In the genomic region with DNA sequence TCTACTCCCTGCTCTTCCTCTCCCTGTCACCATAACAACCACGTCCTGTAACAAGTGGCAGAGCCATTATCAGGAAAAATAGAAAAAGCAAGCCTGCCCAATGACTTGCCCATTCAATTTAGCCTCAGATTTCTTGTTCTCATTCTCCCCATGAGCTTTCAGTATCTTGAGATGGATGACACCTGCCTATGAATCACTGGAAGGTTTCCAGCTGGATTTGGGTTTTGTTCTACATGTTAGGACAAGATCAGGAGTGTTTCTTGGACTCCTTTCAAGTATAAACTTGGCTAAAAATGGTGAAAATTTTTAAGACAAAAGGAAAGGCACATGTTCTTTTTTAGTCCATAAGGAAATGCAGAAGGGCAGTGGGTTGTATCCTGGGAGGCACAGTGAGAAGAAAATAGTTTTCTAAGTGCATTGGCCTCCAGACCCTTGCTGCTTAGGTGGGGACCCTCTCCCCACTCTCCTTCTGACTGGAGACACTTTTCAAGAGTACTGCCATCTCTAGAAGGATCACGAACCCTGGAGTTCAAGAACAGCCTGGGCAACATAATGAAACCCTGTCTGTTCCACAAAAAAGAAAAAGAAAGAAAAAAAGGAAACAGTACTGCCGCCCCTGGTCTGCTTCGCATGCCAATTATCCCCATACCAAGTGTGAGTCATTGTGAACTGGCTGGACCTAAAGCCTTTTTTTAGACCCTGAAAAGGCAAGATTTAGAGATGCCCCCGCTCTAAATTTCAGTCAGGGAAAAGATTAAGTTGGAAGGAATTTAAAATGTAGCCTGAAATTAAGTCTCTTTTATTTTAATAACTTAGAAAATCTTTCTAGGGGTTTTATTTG, we compare ENCODE assay signal across 13 cellular contexts. TPM values are rescaled to one million over a fixed set of nuclear protein-coding genes. Genes with fewer than 3 reads are reported as not detected.
DNase-seq lines count a peak whose midpoint lies in the region; ATAC-seq and TF ChIP-seq lines count a peak whose summit lies in the region.
"Had no signal": no experiment of that assay in that cellular context is flagged by ENCODE, and none has a peak within 500 bp of the region (broad histone marks: within the 10 kb centered on the region; RNA-seq: fewer than 3 reads in every experiment).

No MANE protein-coding gene starts in this region.

- ATAC-seq in GM19463 (IDR thresholded peaks at IDR 0.05; ENCODE audit: unreplicated experiment), result no peak
- ATAC-seq: right cardiac atrium had no signal

- POLR2A ChIA-PET in GM10248 (lab: Yijun Ruan, JAX), result no interaction called here

- no peaks in the 10 kb centered on the region for H3K36me3 ChIP-seq in mammary epithelial cell (ENCODE audit: insufficient read depth, low read length)
- H3K36me3 ChIP-seq: cardiac muscle cell had no signal

- WGBS in mammary epithelial cell (ENCODE audit: low coverage, missing lambda C conversion rate), result 8% methylated on average over 3 of the region's 5 CpGs

- TSS peak; percentile 80 for BruUV-seq in mammary epithelial cell (replicated peaks; lab: Mats Ljungman, UMichigan)

- intact Hi-C loops in mammary epithelial cell (cut with micrococcal nuclease), result loop anchor here (1.0 kb wide), 3 partner anchors 19 to 78 kb away; no protein-coding TSS in a partner anchor

- H3K9ac ChIP-seq in mammary epithelial cell (ENCODE audit: insufficient read depth, low read length), result peak overlapping the region; percentile 84

- H3K79me2 ChIP-seq in mammary epithelial cell (ENCODE audit: insufficient read depth, low read length), result no peaks in the 10 kb centered on the region

- DNase-seq in EL, result peak; percentile 63
- DNase-seq in NCI-H187 treated with DMSO at 0.1 percent for 48 hours (lab: John Stamatoyannopoulos, UW), result peak; percentile 22
- peak; percentile 98 for DNase-seq in mammary epithelial cell
- DNase-seq in myocyte (ENCODE audit: low read depth), result peak; percentile 61
- DNase-seq in SIG-M5 (lab: John Stamatoyannopoulos, UW), result no peak
- DNase-seq in KBM-7, result no peak
- no peak for DNase-seq in GM10248 (ENCODE audit: extremely low spot score)
- DNase-seq: DMS153; NK-92 treated with Interleukin-12 subunit alpha and Interleukin-12 subunit beta, amount 100 ng/mL, for 24 hours; right cardiac atrium; stimulated activated naive CD4-positive, alpha-beta T cell treated with Interleukin-2 at 50 U/mL for 16 hours had no signal

- no peak for TF ChIP-seq CTCF in mammary epithelial cell (conservative IDR thresholded peaks at IDR 0.05 in 1 of 2, IDR thresholded peaks at IDR 0.05 in 1 of 2; ENCODE audit: extremely low read depth in 1 of 2, insufficient read depth in 1 of 2, low read depth in 1 of 2, low read length in 2 of 2)
- TF ChIP-seq CTCF in GM10248 (IDR thresholded peaks at IDR 0.05; ENCODE audit: control extremely low read depth, extremely low read depth, low read depth, missing control alignments), result no peak

- no peaks in the 10 kb centered on the region for H3K27me3 ChIP-seq in mammary epithelial cell (ENCODE audit: insufficient read depth, low read length)
- H3K27me3 ChIP-seq: cardiac muscle cell had no signal

- H4K20me1 ChIP-seq in mammary epithelial cell (ENCODE audit: insufficient read depth, low read length), result no peaks in the 10 kb centered on the region

- no peaks in the 10 kb centered on the region for H3K9me3 ChIP-seq in mammary epithelial cell (replicated peaks; ENCODE audit: insufficient read depth, low read length)

- peak overlapping the region; percentile 80 for H2AFZ ChIP-seq in mammary epithelial cell (ENCODE audit: low read depth, low read length)

- in situ Hi-C loops in mammary epithelial cell (cut with MboI; ENCODE audit: low sequenced_read_pairs in 2 of 2), result no loop called here
- in situ Hi-C loops in KBM-7 (cut with MboI; ENCODE audit: low pct_unique_long_range_greater_than_20kb, low sequenced_read_pairs), result no loop called here

- peak overlapping the region; percentile 6 to 30 (median 28) for H3K4me3 ChIP-seq in mammary epithelial cell (replicated peaks in 1 of 3; ENCODE audit: insufficient read depth in 1 of 3, low read depth in 2 of 3, low read length in 3 of 3)
- H3K4me3 ChIP-seq: cardiac muscle cell had no signal

- peak overlapping the region; percentile 88 for H3K4me2 ChIP-seq in mammary epithelial cell (ENCODE audit: insufficient read depth, low read depth, low read length)

- H3K27ac ChIP-seq in mammary epithelial cell (ENCODE audit: insufficient read depth, low read depth, low read length), result peak overlapping the region; percentile 98
- H3K27ac ChIP-seq: cardiac muscle cell had no signal

- H3K4me1 ChIP-seq in mammary epithelial cell (ENCODE audit: insufficient read depth, low read length), result peaks cover 34% of the 10 kb centered on the region

- dilution Hi-C loops in mammary epithelial cell (cut with HindIII; ENCODE audit: low sequenced_read_pairs), result no loop called here

- CTCF ChIA-PET in mammary epithelial cell (lab: Charles Lee; ENCODE audit: low non-redundant PET) (interaction anchor here (0.6 kb wide), 1 partner anchor 35 kb away, joined by 4 read pairs; no protein-coding TSS in a partner anchor), GM10248 (lab: Yijun Ruan, JAX) (interaction anchor here (0.7 kb wide), 1 partner anchor 33 kb away, joined by 3 read pairs; no protein-coding TSS in a partner anchor)

RNA-seq across cellular contexts. Expression of a gene that starts 51.0 kb away (rescaled TPM):
- not detected for total RNA-seq in mammary epithelial cell
- polyA plus RNA-seq in mammary epithelial cell, result not detected
- polyA minus RNA-seq in mammary epithelial cell, result not detected
- total RNA-seq in myocyte, result not detected in 2 replicates
- polyA plus RNA-seq in myocyte (2012), result not detected
- total RNA-seq: cardiac muscle cell, right cardiac atrium had no signal
- polyA plus RNA-seq: cardiac muscle cell, right cardiac atrium had no signal

Comparison
In these comparisons a context has a peak if more than half of its experiments do, and no peak if none do; other contexts are left out.
1. DNase-seq: peak in EL (single experiment), NCI-H187 treated with DMSO at 0.1 percent for 48 hours (single experiment), mammary epithelial cell (single experiment) and myocyte (single experiment); none in SIG-M5 (single experiment), KBM-7 (single experiment) and GM10248 (single experiment).